ENCODE assay signal across 8 cellular contexts in the genomic region with DNA sequence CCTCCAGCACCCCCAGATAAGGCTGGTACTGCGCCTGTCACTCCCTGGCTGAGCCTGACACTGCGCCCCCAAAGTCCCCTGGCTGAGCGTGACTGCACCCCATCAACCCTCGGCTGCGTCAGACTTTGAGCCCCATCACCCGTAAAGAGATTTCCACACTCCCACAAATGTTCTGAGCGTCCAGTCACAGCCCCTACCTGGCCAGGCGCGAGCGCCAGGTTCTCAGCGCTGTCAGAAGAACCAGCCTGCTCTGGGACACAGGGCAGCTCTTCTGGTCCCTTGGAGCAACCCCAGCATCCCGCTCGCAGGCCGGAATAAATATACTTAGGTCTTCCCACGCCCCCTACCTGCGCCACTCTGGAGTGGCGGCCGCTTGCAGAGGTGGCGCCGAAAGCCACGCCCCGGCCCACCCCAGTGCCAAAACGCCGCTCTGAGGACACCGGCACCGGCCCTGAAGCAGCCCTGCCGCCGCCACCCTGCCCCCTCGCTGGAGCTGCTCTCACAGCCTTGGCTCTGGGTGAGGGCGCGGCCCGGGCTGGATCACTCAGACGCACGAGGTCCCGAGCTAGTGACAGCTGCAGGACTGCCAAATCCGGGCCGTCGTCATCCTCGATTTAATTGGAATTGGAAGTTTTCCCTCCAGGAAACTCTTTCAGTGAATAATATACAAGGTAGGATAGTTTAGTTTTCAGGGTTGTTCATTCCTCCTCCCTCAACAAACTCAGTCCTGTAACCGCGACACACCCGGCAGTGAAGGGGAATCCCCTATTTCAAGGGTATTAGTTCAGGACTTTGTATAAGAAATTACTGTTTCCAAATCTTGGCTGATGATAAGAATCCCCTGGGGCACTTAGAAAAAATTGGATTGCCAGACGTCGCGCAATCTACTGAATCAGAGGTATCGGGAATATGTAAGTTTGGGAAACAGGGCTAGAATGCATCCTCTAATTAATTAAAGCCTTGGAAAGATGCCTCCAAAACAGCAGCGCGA. TPM values are rescaled to one million over a fixed set of nuclear protein-coding genes. Genes with fewer than 3 reads are reported as not detected.
DNase-seq lines count a peak whose midpoint lies in the region; ATAC-seq and TF ChIP-seq lines count a peak whose summit lies in the region.

No MANE protein-coding gene starts in this region.

- no peaks in the 10 kb centered on the region for H3K36me3 ChIP-seq in Panc1 (ENCODE audit: control insufficient read depth, insufficient read depth, low read length)
- no peaks in the 10 kb centered on the region for H3K36me3 ChIP-seq in thymus (ENCODE audit: control insufficient read depth, insufficient read depth)

- no peak overlapping the region for H3K27ac ChIP-seq in Panc1 (ENCODE audit: low read length)
- peak overlapping the region; percentile 77 for H3K27ac ChIP-seq in thymus (ENCODE audit: low read depth)

- H3K27me3 ChIP-seq in Panc1 (ENCODE audit: control insufficient read depth, insufficient read depth, low read length) (no peaks in the 10 kb centered on the region), thymus (ENCODE audit: control insufficient read depth, insufficient read depth) (peaks cover 6% of the 10 kb centered on the region)

- peak; percentile 47 for TF ChIP-seq CTCF in Panc1 (IDR thresholded peaks at IDR 0.05)

- in situ Hi-C loops in Panc1 (cut with HindIII; ENCODE audit: low pct_unique_long_range_greater_than_20kb, low sequenced_read_pairs), result no loop called here

- 13% methylated on average over 48 of the region's 48 CpGs for WGBS in thymus

- DNase-seq in AG08396 (ENCODE audit: low spot score) (peak; percentile 47), Panc1 (ENCODE audit: low read depth, low spot score) (no peak), globus pallidus (ENCODE audit: low spot score) (peak; percentile 42), nucleus accumbens (lab: John Stamatoyannopoulos, UW) (peak in 46 of 56 donors; percentile 20 to 86 (median 42))
- DNase-seq in activated effector memory CD4-positive, alpha-beta T cell treated with anti-CD3 and anti-CD28 coated beads, Interleukin-2, amount 50 U/mL, for 16 hours, result peak; percentile 90

- CTCF ChIA-PET in Panc1 (lab: Charles Lee), result no interaction called here

- H3K4me1 ChIP-seq in Panc1 (ENCODE audit: control insufficient read depth, insufficient read depth, low read length), result peaks cover 10% of the 10 kb centered on the region; the same call in 1 of the 2 replicates
- H3K4me1 ChIP-seq in thymus (ENCODE audit: control insufficient read depth, insufficient read depth, low read length), result peaks cover 11% of the 10 kb centered on the region

- peak; percentile 51 for ATAC-seq in GM18909 (IDR thresholded peaks at IDR 0.05; ENCODE audit: poor library complexity, unreplicated experiment)
- ATAC-seq in HG03139 (IDR thresholded peaks at IDR 0.05; ENCODE audit: unreplicated experiment), result peak; percentile 45
- peak; percentile 69 for ATAC-seq in Panc1

- intact Hi-C loops in Panc1 (cut with micrococcal nuclease; ENCODE audit: unreplicated experiment), result loop anchor here (10.0 kb wide), 1 partner anchor 165 kb away; no protein-coding TSS in a partner anchor

- no TSS peak for BruUV-seq in Panc1 (replicated peaks; lab: Mats Ljungman, UMichigan)

- peak overlapping the region; percentile 74 for H3K4me3 ChIP-seq in Panc1 (ENCODE audit: low read depth in 2 of 2, low read length in 2 of 2)
- peak overlapping the region; percentile 94 for H3K4me3 ChIP-seq in thymus (ENCODE audit: low read length)

- POLR2A ChIA-PET in Panc1 (lab: Charles Lee), result interaction anchor here (0.7 kb wide), 1 partner anchor 8 kb away, joined by 3 read pairs; no protein-coding TSS in a partner anchor

- no peaks in the 10 kb centered on the region for H3K9me3 ChIP-seq in Panc1 (ENCODE audit: control insufficient read depth, insufficient read depth, low read depth, low read length)
- no peaks in the 10 kb centered on the region for H3K9me3 ChIP-seq in thymus (ENCODE audit: control insufficient read depth)

RNA-seq across cellular contexts. Expression of a gene that starts 1.2 kb away (rescaled TPM):
- total RNA-seq in Panc1 (2021; ENCODE audit: unreplicated experiment), result 14.8 TPM
- 12.9 TPM for polyA plus RNA-seq in Panc1 (2012; ENCODE audit: insufficient read length)
- 48.3 TPM for polyA plus RNA-seq in thymus
